In the genomic region with DNA sequence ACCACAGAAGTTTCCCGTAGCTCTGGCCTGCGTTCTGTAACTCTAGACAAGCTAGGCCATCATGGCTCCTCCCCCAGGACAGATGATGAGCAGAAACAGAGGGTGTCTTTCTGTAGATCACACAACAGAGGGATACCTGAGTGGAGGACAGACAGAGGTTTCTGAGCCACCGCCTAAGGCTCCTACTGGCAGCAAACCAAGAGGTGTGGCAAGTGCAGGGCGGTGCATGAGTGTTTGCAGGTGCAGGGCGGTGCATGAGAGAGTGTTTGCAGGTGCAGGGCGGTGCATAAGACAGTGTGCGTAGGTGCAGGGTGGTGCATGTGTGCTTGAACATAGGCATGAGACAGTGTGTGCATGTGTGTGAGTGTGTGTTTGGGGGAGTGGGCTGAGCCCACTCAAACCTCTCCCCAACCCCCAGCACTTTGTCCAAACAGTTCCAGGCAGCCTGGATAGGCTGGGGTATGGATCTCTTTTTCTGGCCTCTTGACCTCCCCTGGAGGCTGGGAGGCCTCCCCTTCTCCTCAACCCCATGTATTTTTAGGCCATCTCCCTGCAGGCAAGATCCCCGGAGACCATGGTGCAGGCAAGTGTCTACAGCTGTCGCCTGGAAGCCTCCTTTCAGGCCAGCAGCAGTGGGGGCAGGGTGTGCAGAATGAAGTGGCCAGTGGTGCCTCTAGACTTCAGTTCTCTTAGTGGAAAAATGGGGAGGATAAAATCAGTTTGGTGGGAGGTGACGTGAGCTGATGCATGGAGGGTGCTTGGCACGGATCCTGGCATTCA, we compare ENCODE assay signal across 12 cellular contexts. TPM values are rescaled to one million over a fixed set of nuclear protein-coding genes. Genes with fewer than 3 reads are reported as not detected.
DNase-seq lines count a peak whose midpoint lies in the region; ATAC-seq and TF ChIP-seq lines count a peak whose summit lies in the region.
"Had no signal": no experiment of that assay in that cellular context is flagged by ENCODE, and none has a peak within 500 bp of the region (broad histone marks: within the 10 kb centered on the region; RNA-seq: fewer than 3 reads in every experiment).

No MANE protein-coding gene starts in this region.

- no peak overlapping the region for H3K27ac Mint-ChIP-seq in glutamatergic neuron (ENCODE audit: unreplicated experiment)
- H3K27ac Mint-ChIP-seq: activated naive CD4-positive, alpha-beta T cell treated with anti-CD3 and anti-CD28 coated beads, Interleukin-2, amount 50 U/mL, for 24 hours had no signal

- DNase-seq in HT-29 (ENCODE audit: low spot score) (peak; percentile 87), NCI-H69 (lab: John Stamatoyannopoulos, UW) (peak; percentile 86), glutamatergic neuron (peak; percentile 54), osteoblast (ENCODE audit: insufficient read length, low spot score, missing footprints) (no peak), substantia nigra (lab: John Stamatoyannopoulos, UW) (no peak)
- DNase-seq: EL, NCI-H2081 treated with DMSO at 0.1 percent for 48 hours had no signal

- ATAC-seq in GM21360 (IDR thresholded peaks at IDR 0.05; ENCODE audit: unreplicated experiment) = no peak
- no peak for ATAC-seq in GM19467 (IDR thresholded peaks at IDR 0.05; ENCODE audit: unreplicated experiment)

- H3K4me3 Mint-ChIP-seq in glutamatergic neuron (ENCODE audit: unreplicated experiment) = peak overlapping the region; percentile 50
- H3K4me3 Mint-ChIP-seq: activated naive CD4-positive, alpha-beta T cell treated with anti-CD3 and anti-CD28 coated beads, Interleukin-2, amount 50 U/mL, for 24 hours had no signal

- H3K36me3 ChIP-seq in BLaER1 (no peaks in the 10 kb centered on the region), osteoblast (ENCODE audit: insufficient read depth, low read length) (no peaks in the 10 kb centered on the region)
- H3K36me3 ChIP-seq: ovary had no signal

- TF ChIP-seq CTCF in glutamatergic neuron (IDR thresholded peaks at IDR 0.05; ENCODE audit: partially characterized antibody, unreplicated experiment) (no peak), osteoblast (IDR thresholded peaks at IDR 0.05; ENCODE audit: extremely low read depth, low read depth, low read length) (no peak)

- H3K27me3 ChIP-seq in BLaER1 (no peaks in the 10 kb centered on the region), osteoblast (ENCODE audit: insufficient read depth, low read length) (peaks cover 10% of the 10 kb centered on the region)
- H3K27me3 ChIP-seq: ovary had no signal

- H3K4me3 ChIP-seq in BLaER1 (no peak overlapping the region), osteoblast (ENCODE audit: insufficient read depth, low read length) (no peak overlapping the region)
- H3K4me3 ChIP-seq: ovary had no signal

- H3K9ac ChIP-seq in BLaER1 = no peak overlapping the region

- H3K36me3 Mint-ChIP-seq in glutamatergic neuron (ENCODE audit: unreplicated experiment) = peaks cover 3% of the 10 kb centered on the region

- no peaks in the 10 kb centered on the region for H3K79me2 ChIP-seq in osteoblast (ENCODE audit: insufficient read depth, low read length)

- peaks cover 7% of the 10 kb centered on the region for H3K27me3 Mint-ChIP-seq in glutamatergic neuron (ENCODE audit: unreplicated experiment)

- no peak overlapping the region for H2AFZ ChIP-seq in osteoblast (ENCODE audit: low read length)

- H3K4me2 ChIP-seq in BLaER1 (peak overlapping the region; percentile 66), osteoblast (ENCODE audit: insufficient read depth, low read length) (no peak overlapping the region)

- H4K20me1 ChIP-seq in BLaER1 (no peaks in the 10 kb centered on the region), osteoblast (ENCODE audit: insufficient read depth, low read length) (no peaks in the 10 kb centered on the region)

- H3K27ac ChIP-seq in BLaER1 (no peak overlapping the region), osteoblast (ENCODE audit: low read depth, low read length) (no peak overlapping the region), substantia nigra (ENCODE audit: low read depth, low read length, poor library complexity, severe bottlenecking) (no peak overlapping the region)
- H3K27ac ChIP-seq: ovary had no signal

- H3K4me1 ChIP-seq in BLaER1 (peaks cover 20% of the 10 kb centered on the region), osteoblast (ENCODE audit: insufficient read depth, low read length) (no peaks in the 10 kb centered on the region)

- H3K9me3 Mint-ChIP-seq in glutamatergic neuron (ENCODE audit: unreplicated experiment) = peaks cover 5% of the 10 kb centered on the region
- H3K9me3 Mint-ChIP-seq: activated naive CD4-positive, alpha-beta T cell treated with anti-CD3 and anti-CD28 coated beads, Interleukin-2, amount 50 U/mL, for 24 hours had no signal

- peaks cover 7% of the 10 kb centered on the region for H3K4me1 Mint-ChIP-seq in glutamatergic neuron (ENCODE audit: low read depth, unreplicated experiment)
- H3K4me1 Mint-ChIP-seq: activated naive CD4-positive, alpha-beta T cell treated with anti-CD3 and anti-CD28 coated beads, Interleukin-2, amount 50 U/mL, for 24 hours had no signal

- H3K9me3 ChIP-seq in BLaER1 = no peaks in the 10 kb centered on the region
- H3K9me3 ChIP-seq in osteoblast (ENCODE audit: low read depth, low read length) = no peaks in the 10 kb centered on the region
- H3K9me3 ChIP-seq: ovary had no signal

RNA-seq across cellular contexts. Expression of a gene that starts 53.4 kb away (rescaled TPM):
- total RNA-seq in HT-29 (2014; rRNA removed; shearing (Covaris generic)) = 71.4 and 72.0 TPM in 2 replicates
- total RNA-seq in glutamatergic neuron (ENCODE audit: unreplicated experiment) = 19.3 TPM
- total RNA-seq in osteoblast = 17.1 and 22.1 TPM in 2 replicates

Comparison
In these comparisons a context has a peak if more than half of its experiments do, and no peak if none do; other contexts are left out.
1. DNase-seq: peak in HT-29 (single experiment), NCI-H69 (single experiment) and glutamatergic neuron (single experiment); none in osteoblast (single experiment) and substantia nigra (0 of 49).